17 cellular contexts compared by ENCODE assay signal in genomic region chr20:43506238-43506637, GRCh38. TPM values are rescaled to one million over a fixed set of nuclear protein-coding genes. Genes with fewer than 3 reads are reported as not detected.
DNase-seq lines count a peak whose midpoint lies in the region; ATAC-seq and TF ChIP-seq lines count a peak whose summit lies in the region.
"Had no signal": no experiment of that assay in that cellular context is flagged by ENCODE, and none has a peak within 500 bp of the region (broad histone marks: within the 10 kb centered on the region; RNA-seq: fewer than 3 reads in every experiment).

No MANE protein-coding gene starts in this region.

- no peak overlapping the region for H3K27ac ChIP-seq in left ventricle myocardium inferior (replicated peaks)
- H3K27ac ChIP-seq: Peyer's patch had no signal

- no peaks in the 10 kb centered on the region for H3K36me3 ChIP-seq in left ventricle myocardium inferior
- H3K36me3 ChIP-seq: HAP-1, Peyer's patch had no signal

- intact Hi-C loops in natural killer cell (cut with micrococcal nuclease) (no loop called here), left ventricle myocardium inferior (cut with micrococcal nuclease) (no loop called here)

- H3K27ac Mint-ChIP-seq in activated naive CD8-positive, alpha-beta T cell: no peak overlapping the region
- H3K27ac Mint-ChIP-seq in activated naive CD8-positive, alpha-beta T cell treated with anti-CD3 and anti-CD28 coated beads for 36 hours: no peak overlapping the region
- H3K27ac Mint-ChIP-seq in activated T-helper 17 cell treated with anti-CD3 and anti-CD28 coated beads, Interleukin-2, amount 50 U/mL, for 72 hours: no peak overlapping the region
- H3K27ac Mint-ChIP-seq in natural killer cell: no peak overlapping the region
- no peak overlapping the region for H3K27ac Mint-ChIP-seq in type B pancreatic cell
- H3K27ac Mint-ChIP-seq: CD14-positive monocyte had no signal

- no peaks in the 10 kb centered on the region for H3K9me3 Mint-ChIP-seq in activated naive CD8-positive, alpha-beta T cell (ENCODE audit: low read depth)
- no peaks in the 10 kb centered on the region for H3K9me3 Mint-ChIP-seq in activated naive CD8-positive, alpha-beta T cell treated with anti-CD3 and anti-CD28 coated beads for 36 hours
- no peaks in the 10 kb centered on the region for H3K9me3 Mint-ChIP-seq in activated T-helper 17 cell treated with anti-CD3 and anti-CD28 coated beads, Interleukin-2, amount 50 U/mL, for 72 hours
- H3K9me3 Mint-ChIP-seq in natural killer cell (no peaks in the 10 kb centered on the region), type B pancreatic cell (no peaks in the 10 kb centered on the region)

- no peak for ATAC-seq in activated T-helper 17 cell treated with anti-CD3 and anti-CD28 coated beads, Interleukin-2, amount 50 U/mL, for 72 hours (replicated peaks)
- ATAC-seq in natural killer cell: no peak
- ATAC-seq: A549, Right ventricle myocardium inferior had no signal

- no peaks in the 10 kb centered on the region for H3K36me3 Mint-ChIP-seq in activated naive CD8-positive, alpha-beta T cell
- no peaks in the 10 kb centered on the region for H3K36me3 Mint-ChIP-seq in activated naive CD8-positive, alpha-beta T cell treated with anti-CD3 and anti-CD28 coated beads for 36 hours
- H3K36me3 Mint-ChIP-seq in activated T-helper 17 cell treated with anti-CD3 and anti-CD28 coated beads, Interleukin-2, amount 50 U/mL, for 72 hours (ENCODE audit: low read depth): no peaks in the 10 kb centered on the region
- H3K36me3 Mint-ChIP-seq in natural killer cell (no peaks in the 10 kb centered on the region), type B pancreatic cell (no peaks in the 10 kb centered on the region)
- H3K36me3 Mint-ChIP-seq: CD14-positive monocyte had no signal

- H3K4me1 Mint-ChIP-seq in activated naive CD8-positive, alpha-beta T cell (ENCODE audit: low read depth): peaks cover 6% of the 10 kb centered on the region
- peaks cover 3% of the 10 kb centered on the region for H3K4me1 Mint-ChIP-seq in activated naive CD8-positive, alpha-beta T cell treated with anti-CD3 and anti-CD28 coated beads for 36 hours
- no peaks in the 10 kb centered on the region for H3K4me1 Mint-ChIP-seq in activated T-helper 17 cell treated with anti-CD3 and anti-CD28 coated beads, Interleukin-2, amount 50 U/mL, for 72 hours
- H3K4me1 Mint-ChIP-seq in natural killer cell: peaks cover 0 to 6% of the 10 kb centered on the region in 2 donors
- H3K4me1 Mint-ChIP-seq in type B pancreatic cell (ENCODE audit: unreplicated experiment): no peaks in the 10 kb centered on the region

- H3K4me3 Mint-ChIP-seq in activated naive CD8-positive, alpha-beta T cell: peak overlapping the region; percentile 77
- H3K4me3 Mint-ChIP-seq in activated naive CD8-positive, alpha-beta T cell treated with anti-CD3 and anti-CD28 coated beads for 36 hours: no peak overlapping the region
- H3K4me3 Mint-ChIP-seq in activated T-helper 17 cell treated with anti-CD3 and anti-CD28 coated beads, Interleukin-2, amount 50 U/mL, for 72 hours: peak overlapping the region; percentile 8
- H3K4me3 Mint-ChIP-seq in natural killer cell: peak overlapping the region; percentile 17
- H3K4me3 Mint-ChIP-seq in type B pancreatic cell: peak overlapping the region; percentile 40

- peaks cover 14% of the 10 kb centered on the region for H3K4me1 ChIP-seq in left ventricle myocardium inferior
- H3K4me1 ChIP-seq: Caco-2, HAP-1 had no signal

- H3K27me3 ChIP-seq in left ventricle myocardium inferior (ENCODE audit: low read depth): peaks cover 40% of the 10 kb centered on the region
- H3K27me3 ChIP-seq: Peyer's patch had no signal

- H3K4me3 ChIP-seq in left ventricle myocardium inferior: no peak overlapping the region
- H3K4me3 ChIP-seq: HAP-1, Peyer's patch had no signal

- peaks cover 19% of the 10 kb centered on the region for H3K27me3 Mint-ChIP-seq in activated naive CD8-positive, alpha-beta T cell
- H3K27me3 Mint-ChIP-seq in activated naive CD8-positive, alpha-beta T cell treated with anti-CD3 and anti-CD28 coated beads for 36 hours: peaks cover 50% of the 10 kb centered on the region
- H3K27me3 Mint-ChIP-seq in activated T-helper 17 cell treated with anti-CD3 and anti-CD28 coated beads, Interleukin-2, amount 50 U/mL, for 72 hours: peaks cover 27% of the 10 kb centered on the region
- peaks cover 40 to 51% of the 10 kb centered on the region in 2 donors for H3K27me3 Mint-ChIP-seq in natural killer cell (ENCODE audit: low read depth in 2 of 2)
- H3K27me3 Mint-ChIP-seq in type B pancreatic cell: peaks cover 56% of the 10 kb centered on the region

- DNase-seq in activated naive CD8-positive, alpha-beta T cell treated with anti-CD3 and anti-CD28 coated beads for 36 hours: no peak
- DNase-seq in natural killer cell (no peak), type B pancreatic cell (ENCODE audit: extremely low spot score, unreplicated experiment) (no peak), NCI-H69 (lab: John Stamatoyannopoulos, UW) (no peak), left ventricle myocardium inferior (no peak), NCI-H748 treated with DMSO at 0.1 percent for 48 hours (lab: John Stamatoyannopoulos, UW) (no peak)
- DNase-seq: NCI-H1417 treated with DMSO at 0.1 percent for 48 hours, NCI-H1930, NCI-H510A, Peyer's patch had no signal

- TF ChIP-seq CTCF in natural killer cell (IDR thresholded peaks at IDR 0.05) (no peak), type B pancreatic cell (conservative IDR thresholded peaks at IDR 0.05) (no peak), left ventricle myocardium inferior (IDR thresholded peaks at IDR 0.05; ENCODE audit: borderline replicate concordance) (no peak)

- H3K9me3 ChIP-seq in left ventricle myocardium inferior (replicated peaks): no peaks in the 10 kb centered on the region
- H3K9me3 ChIP-seq: A549, HAP-1, Peyer's patch had no signal

RNA-seq across cellular contexts. Expression of gene L3MBTL1, which starts 1.3 kb away (rescaled TPM):
- total RNA-seq in activated naive CD8-positive, alpha-beta T cell treated with anti-CD3 and anti-CD28 coated beads for 36 hours: 1 to 10 TPM; 4.3 to 4.8 TPM
- 10 to 100 TPM in 1 of 2 donors, 1 to 10 TPM in 1; 6.1 to 15.3 TPM for total RNA-seq in activated T-helper 17 cell treated with anti-CD3 and anti-CD28 coated beads, Interleukin-2, amount 50 U/mL, for 72 hours
- 10 to 100 TPM; 15.4 to 17.1 (median 17.0) TPM for total RNA-seq in natural killer cell
- 12.2 and 23.1 TPM in 2 replicates for total RNA-seq in type B pancreatic cell (ENCODE audit: low replicate concordance)
- 4.0 TPM for total RNA-seq in left ventricle myocardium inferior

RNA-seq across cellular contexts. Expression of gene SRSF6, which starts 48.5 kb away (rescaled TPM):
- total RNA-seq in activated naive CD8-positive, alpha-beta T cell treated with anti-CD3 and anti-CD28 coated beads for 36 hours: 100 to 1,000 TPM; 224 to 225 TPM
- 100 to 1,000 TPM; 111 to 171 TPM for total RNA-seq in activated T-helper 17 cell treated with anti-CD3 and anti-CD28 coated beads, Interleukin-2, amount 50 U/mL, for 72 hours
- total RNA-seq in natural killer cell (100 to 1,000 TPM; 184 to 252 (median 229) TPM), type B pancreatic cell (ENCODE audit: low replicate concordance) (203 and 280 TPM in 2 replicates), left ventricle myocardium inferior (58.7 TPM)

RNA-seq across cellular contexts. Expression of gene SGK2, which starts 52.6 kb away (rescaled TPM):
- total RNA-seq in activated naive CD8-positive, alpha-beta T cell treated with anti-CD3 and anti-CD28 coated beads for 36 hours: under 1 TPM in 1 of 2 experiments, not detected in 1; 0.18 TPM
- total RNA-seq in activated T-helper 17 cell treated with anti-CD3 and anti-CD28 coated beads, Interleukin-2, amount 50 U/mL, for 72 hours: 1 to 10 TPM in 1 of 2 donors, under 1 TPM in 1; 0.22 to 2.9 TPM
- total RNA-seq in natural killer cell: 1 to 10 TPM in 1 of 3 donors, under 1 TPM in 2; 0.48 to 1.2 (median 0.61) TPM
- 9.9 and 10.7 TPM in 2 replicates for total RNA-seq in type B pancreatic cell (ENCODE audit: low replicate concordance)
- 0.30 TPM for total RNA-seq in left ventricle myocardium inferior
